Comparison of ENCODE assay signal across 22 cellular contexts in the genomic region with DNA sequence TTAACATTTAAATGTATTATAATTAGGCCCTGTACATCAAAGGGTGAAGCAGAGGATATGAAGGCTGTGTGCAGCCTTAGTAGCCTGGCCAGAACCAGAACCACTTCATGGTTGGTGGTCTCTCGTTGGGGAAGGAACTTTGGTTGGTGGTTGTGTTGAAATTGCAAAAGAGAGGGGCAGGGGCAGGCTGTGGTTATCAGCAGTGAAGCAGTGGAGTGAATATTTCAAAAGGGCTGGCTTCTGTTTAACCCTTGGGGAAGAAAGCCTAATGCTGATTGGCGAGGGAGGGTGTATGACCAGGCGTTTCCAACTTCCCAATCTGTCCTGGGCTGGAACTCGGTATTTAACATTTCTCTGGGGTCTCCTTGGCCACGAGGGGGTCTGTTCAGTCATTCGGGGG. TPM values are rescaled to one million over a fixed set of nuclear protein-coding genes. Genes with fewer than 3 reads are reported as not detected.
"Had no signal": no experiment of that assay in that cellular context is flagged by ENCODE, and none has a peak within 500 bp of the region (broad histone marks: within the 10 kb centered on the region; RNA-seq: fewer than 3 reads in every experiment).

No MANE protein-coding gene starts in this region.

- H3K4me3 Mint-ChIP-seq: endodermal cell; naive thymus-derived CD8-positive, alpha-beta T cell; stimulated activated naive B cell treated with anti-CD40 and anti-IgM and Interleukin-4, amounts not matched to agents 10 μg/mL and 1 μg/mL and 100 μg/mL, for 72 hours had no signal

- DNase-seq: dermis blood vessel endothelial cell; endodermal cell; erythroblast; foreskin keratinocyte; kidney glomerular epithelial cell; mammary epithelial cell; mucosa of descending colon; naive thymus-derived CD8-positive, alpha-beta T cell; posterior cingulate gyrus; spleen; stimulated activated CD4-positive, alpha-beta T cell treated with anti-CD3 and anti-CD28 coated beads, Interleukin-15, amount 100 ng/mL, for 24 hours; stimulated activated CD4-positive, alpha-beta T cell treated with anti-CD3 and anti-CD28 coated beads, Interleukin-1b, Interleukin-23, amount 100 ng/mL, for 48 hours; stimulated activated CD4-positive, alpha-beta T cell treated with anti-CD3 and anti-CD28 coated beads, Interleukin-4, amount 100 ng/mL, for 24 hours; stimulated activated naive B cell treated with anti-CD40 and anti-IgM and Interleukin-4, amounts not matched to agents 10 μg/mL and 1 μg/mL and 100 μg/mL, for 72 hours; stomach; substantia nigra; transverse colon had no signal

- H3K4me1 ChIP-seq: foreskin keratinocyte, stomach, transverse colon had no signal

- H3K27ac Mint-ChIP-seq: endodermal cell; stimulated activated naive B cell treated with anti-CD40 and anti-IgM and Interleukin-4, amounts not matched to agents 10 μg/mL and 1 μg/mL and 100 μg/mL, for 72 hours had no signal

- H3K4me1 Mint-ChIP-seq: endodermal cell had no signal

- H3K4me2 ChIP-seq: hepatocyte had no signal

- H3K4me3 ChIP-seq: hepatocyte, mucosa of descending colon, spleen, stomach, thoracic aorta, transverse colon had no signal

- H3K27me3 ChIP-seq: hepatocyte, spleen, stomach, transverse colon had no signal

- H3K27me3 Mint-ChIP-seq: naive thymus-derived CD8-positive, alpha-beta T cell; stimulated activated naive B cell treated with anti-CD40 and anti-IgM and Interleukin-4, amounts not matched to agents 10 μg/mL and 1 μg/mL and 100 μg/mL, for 72 hours had no signal

- H3K9me3 ChIP-seq: mucosa of descending colon, stomach, thoracic aorta, transverse colon had no signal

- H3K9me3 Mint-ChIP-seq: endodermal cell; naive thymus-derived CD8-positive, alpha-beta T cell; stimulated activated naive B cell treated with anti-CD40 and anti-IgM and Interleukin-4, amounts not matched to agents 10 μg/mL and 1 μg/mL and 100 μg/mL, for 72 hours had no signal

- H3K27ac ChIP-seq: foreskin keratinocyte, hepatocyte, spleen, stomach, thoracic aorta, transverse colon had no signal

- H3K36me3 ChIP-seq: thoracic aorta, transverse colon had no signal

RNA-seq across cellular contexts. Expression of a gene that starts 51.2 kb away (rescaled TPM):
- total RNA-seq: dermis blood vessel endothelial cell; endothelial cell of umbilical vein; naive thymus-derived CD8-positive, alpha-beta T cell; pulmonary artery endothelial cell; sciatic nerve; thoracic aorta had no signal
- polyA plus RNA-seq: endothelial cell of umbilical vein; naive thymus-derived CD8-positive, alpha-beta T cell had no signal
